In the genomic region with DNA sequence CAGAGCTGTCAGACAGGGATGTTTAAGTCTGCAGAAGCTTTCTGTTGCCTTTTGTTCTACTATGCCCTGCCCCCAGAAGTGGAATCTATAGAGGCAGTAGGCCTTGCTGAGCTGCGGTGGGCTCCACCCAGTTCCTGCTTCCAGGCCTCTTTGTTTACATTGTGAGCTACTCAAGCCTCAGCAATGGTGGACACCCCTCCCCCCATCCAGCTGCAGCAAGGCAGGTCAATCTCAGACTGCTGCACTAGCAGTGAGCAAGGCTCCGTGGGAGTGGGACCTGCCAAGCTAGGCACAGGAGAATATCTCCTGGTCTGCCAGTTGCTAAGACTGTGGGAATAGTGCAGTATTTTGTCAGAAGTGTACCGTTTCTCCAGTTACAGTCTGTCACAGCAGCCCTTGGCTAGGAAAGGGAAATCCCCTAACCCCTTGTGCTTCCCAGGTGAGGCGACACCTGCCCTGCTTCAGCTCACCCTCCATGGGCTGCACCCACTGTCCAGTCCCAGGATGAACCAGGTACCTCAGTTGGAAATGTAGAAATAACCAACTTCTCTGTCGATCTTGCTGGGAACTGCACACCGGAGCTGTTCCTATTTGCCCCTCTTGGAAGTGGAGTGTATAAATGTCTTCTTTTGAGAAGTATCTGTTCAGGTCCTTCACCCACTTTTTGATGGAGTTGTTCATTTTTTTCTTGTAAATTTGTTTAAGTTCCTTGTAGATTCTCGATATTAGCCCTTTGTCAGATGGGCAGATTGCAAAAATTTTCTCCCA, we compare ENCODE assay signal across 8 cellular contexts.
DNase-seq lines count a peak whose midpoint lies in the region; ATAC-seq lines count a peak whose summit lies in the region.

No MANE protein-coding gene starts in this region.

- H3K27ac Mint-ChIP-seq in activated T-cell treated with anti-CD3 and anti-CD28 coated beads, Interleukin-2, amount 50 U/mL, for 72 hours, result no peak overlapping the region

- DNase-seq in DMS153 treated with DMSO at 0.1 percent for 48 hours (lab: John Stamatoyannopoulos, UW; ENCODE audit: unreplicated experiment), result peak; percentile 83
- peak; percentile 13 for DNase-seq in NCI-H1436 treated with DMSO at 0.1 percent for 48 hours (lab: John Stamatoyannopoulos, UW)
- peak; percentile 6 to 31 for DNase-seq in activated T-cell treated with anti-CD3 and anti-CD28 coated beads, Interleukin-2, amount 50 U/mL, for 72 hours
- DNase-seq in islet precursor cell, result peak; percentile 93
- no peak for DNase-seq in effector CD4-positive, alpha-beta T cell

- peaks cover 26% of the 10 kb centered on the region in 2 donors for H3K9me3 Mint-ChIP-seq in activated T-cell treated with anti-CD3 and anti-CD28 coated beads, Interleukin-2, amount 50 U/mL, for 72 hours

- peak overlapping the region in 1 of 2 donors; percentile 20 for H3K4me3 Mint-ChIP-seq in activated T-cell treated with anti-CD3 and anti-CD28 coated beads, Interleukin-2, amount 50 U/mL, for 72 hours

- peaks cover 32 to 35% of the 10 kb centered on the region in 2 donors for H3K36me3 Mint-ChIP-seq in activated T-cell treated with anti-CD3 and anti-CD28 coated beads, Interleukin-2, amount 50 U/mL, for 72 hours (ENCODE audit: insufficient read depth in 2 of 2)

- no peaks in the 10 kb centered on the region for H3K27me3 Mint-ChIP-seq in activated T-cell treated with anti-CD3 and anti-CD28 coated beads, Interleukin-2, amount 50 U/mL, for 72 hours (ENCODE audit: low read depth)

- peaks cover 25% of the 10 kb centered on the region for H3K4me1 Mint-ChIP-seq in activated T-cell treated with anti-CD3 and anti-CD28 coated beads, Interleukin-2, amount 50 U/mL, for 72 hours (ENCODE audit: low read depth)

- no peak for ATAC-seq in activated T-cell treated with anti-CD3 and anti-CD28 coated beads, Interleukin-2, amount 50 U/mL, for 72 hours (replicated peaks in 1 of 2)
- ATAC-seq in GM18858 (IDR thresholded peaks at IDR 0.05; ENCODE audit: unreplicated experiment), result no peak
- no peak for ATAC-seq in HG03159 (IDR thresholded peaks at IDR 0.05; ENCODE audit: unreplicated experiment)
- ATAC-seq in HG02970 (IDR thresholded peaks at IDR 0.05; ENCODE audit: low FRiP score, unreplicated experiment), result no peak
